Comparison of ENCODE assay signal across 3 cellular contexts in genomic region chr14:104356738-104357688, GRCh38.
TF ChIP-seq lines count a peak whose summit lies in the region.

No MANE protein-coding gene starts in this region.

TF ChIP-seq in SK-N-SH, 30 proteins besides CTCF, POLR2A, EP300 and RAD21 (continued from another document):
- TF ChIP-seq USF1 (IDR thresholded peaks at IDR 0.05; ENCODE audit: borderline replicate concordance, low read depth): no peak
- TF ChIP-seq POLR2AphosphoS5 (IDR thresholded peaks at IDR 0.05; ENCODE audit: low read depth, low read length): no peak
- no peak for TF ChIP-seq USF2 (IDR thresholded peaks at IDR 0.05; ENCODE audit: borderline replicate concordance, low read depth, low read length)
- no peak for TF ChIP-seq ELF1 (IDR thresholded peaks at IDR 0.05)
- no peak for TF ChIP-seq ZBTB33 (IDR thresholded peaks at IDR 0.05; ENCODE audit: borderline replicate concordance, low read depth)
- TF ChIP-seq SMC3 (IDR thresholded peaks at IDR 0.05; ENCODE audit: low read depth, low read length): no peak
- no peak for TF ChIP-seq FOSL2 (IDR thresholded peaks at IDR 0.05; ENCODE audit: borderline replicate concordance, low read depth)
- no peak for TF ChIP-seq RFX5 (IDR thresholded peaks at IDR 0.05; ENCODE audit: low read length)
- TF ChIP-seq REST (IDR thresholded peaks at IDR 0.05; ENCODE audit: low read depth, low read length): no peak

TF ChIP-seq in SK-N-SH treated with all-trans-retinoic acid at 6 μM for 48 hours, 23 proteins besides CTCF, POLR2A, EP300 and RAD21 (continued from another document):
- TF ChIP-seq ZNF565 (CRISPR knock-in tag; conservative IDR thresholded peaks at IDR 0.05; ENCODE audit: low read depth): no peak
- no peak for TF ChIP-seq RARB (CRISPR knock-in tag; IDR thresholded peaks at IDR 0.05)
- TF ChIP-seq CREB5 (CRISPR knock-in tag; IDR thresholded peaks at IDR 0.05; ENCODE audit: low read depth): no peak
- no peak for TF ChIP-seq TOX (CRISPR knock-in tag; IDR thresholded peaks at IDR 0.05; ENCODE audit: borderline replicate concordance)
- no peak for TF ChIP-seq BACH2 (CRISPR knock-in tag; IDR thresholded peaks at IDR 0.05; ENCODE audit: borderline replicate concordance)
- no peak for TF ChIP-seq ISL1 (CRISPR knock-in tag; IDR thresholded peaks at IDR 0.05)
- TF ChIP-seq CSRNP3 (CRISPR knock-in tag; IDR thresholded peaks at IDR 0.05): no peak
- no peak for TF ChIP-seq ZFP30 (CRISPR knock-in tag; IDR thresholded peaks at IDR 0.05)
- no peak for TF ChIP-seq GLIS3 (CRISPR knock-in tag; IDR thresholded peaks at IDR 0.05)
- TF ChIP-seq SNAI2 (CRISPR knock-in tag; IDR thresholded peaks at IDR 0.05): no peak
- TF ChIP-seq POU6F1 (CRISPR knock-in tag; IDR thresholded peaks at IDR 0.05; ENCODE audit: borderline replicate concordance, low read depth): no peak

TF ChIP-seq in H1, 55 proteins besides CTCF, POLR2A, EP300 and RAD21 (continued from another document):
- no peak for TF ChIP-seq GABPA (IDR thresholded peaks at IDR 0.05; ENCODE audit: borderline replicate concordance, insufficient read depth, low read length)
- no peak for TF ChIP-seq CREB1 (IDR thresholded peaks at IDR 0.05)
- TF ChIP-seq SP4 (IDR thresholded peaks at IDR 0.05; ENCODE audit: low read length): no peak
- no peak for TF ChIP-seq ATF3 (IDR thresholded peaks at IDR 0.05; ENCODE audit: insufficient read depth, low read depth, low read length)
- TF ChIP-seq SIRT6 (IDR thresholded peaks at IDR 0.05; ENCODE audit: low read length): no peak
- no peak for TF ChIP-seq CHD1 (IDR thresholded peaks at IDR 0.05; ENCODE audit: low read depth, low read length)
- no peak for TF ChIP-seq NANOG (IDR thresholded peaks at IDR 0.05; ENCODE audit: insufficient read depth, low read depth, low read length, poor library complexity, severe bottlenecking)
- no peak for TF ChIP-seq JUND (IDR thresholded peaks at IDR 0.05; ENCODE audit: low read length)
- TF ChIP-seq BCL11A (IDR thresholded peaks at IDR 0.05; ENCODE audit: low read depth in 2 of 2, low read length in 2 of 2): no peak
- TF ChIP-seq BACH1 (IDR thresholded peaks at IDR 0.05; ENCODE audit: low read length): no peak
- no peak for TF ChIP-seq BRCA1 (IDR thresholded peaks at IDR 0.05; ENCODE audit: low read depth, low read length)
- TF ChIP-seq HDAC6 (IDR thresholded peaks at IDR 0.05; ENCODE audit: low read depth, low read length): no peak
- no peak for TF ChIP-seq CTBP2 (IDR thresholded peaks at IDR 0.05; ENCODE audit: borderline replicate concordance, insufficient read depth, insufficient read length, low read length)
